Comparison of ENCODE assay signal across 8 cellular contexts in genomic region chr5:74638776-74639537, GRCh38. TPM values are rescaled to one million over a fixed set of nuclear protein-coding genes. Genes with fewer than 3 reads are reported as not detected.
DNase-seq lines count a peak whose midpoint lies in the region; ATAC-seq and TF ChIP-seq lines count a peak whose summit lies in the region.

No MANE protein-coding gene starts in this region.

- H3K4me1 ChIP-seq in liver (ENCODE audit: control insufficient read depth in 4 of 4, insufficient read depth in 4 of 4, low read length in 3 of 4) = peaks cover 3 to 44% (median 29%) of the 10 kb centered on the region in 4 donors

- H3K27me3 ChIP-seq in liver (ENCODE audit: control insufficient read depth in 4 of 4, insufficient read depth in 4 of 4, low read length in 3 of 4) = no peaks in the 10 kb centered on the region

- H3K4me1 Mint-ChIP-seq in activated naive CD8-positive, alpha-beta T cell treated with anti-CD3 and anti-CD28 coated beads, Interleukin-2, amount 50 U/mL, for 24 hours = peaks cover 35% of the 10 kb centered on the region
- peaks cover 55% of the 10 kb centered on the region for H3K4me1 Mint-ChIP-seq in type B pancreatic cell (ENCODE audit: unreplicated experiment)

- no peaks in the 10 kb centered on the region for H3K36me3 Mint-ChIP-seq in activated naive CD8-positive, alpha-beta T cell treated with anti-CD3 and anti-CD28 coated beads, Interleukin-2, amount 50 U/mL, for 24 hours (ENCODE audit: low read depth)
- peaks cover 29% of the 10 kb centered on the region for H3K36me3 Mint-ChIP-seq in type B pancreatic cell

- peak overlapping the region; percentile 81 to 86 for H3K9ac ChIP-seq in liver (ENCODE audit: low read depth in 1 of 2, low read length in 2 of 2)

- H3K27ac Mint-ChIP-seq in activated naive CD8-positive, alpha-beta T cell treated with anti-CD3 and anti-CD28 coated beads, Interleukin-2, amount 50 U/mL, for 24 hours = no peak overlapping the region
- H3K27ac Mint-ChIP-seq in type B pancreatic cell = peak overlapping the region; percentile 93

- WGBS in liver = 15% methylated on average over 7 of the region's 7 CpGs

- TF ChIP-seq CTCF in liver (IDR thresholded peaks at IDR 0.05; ENCODE audit: low read depth, low read length, missing input control) (no peak), type B pancreatic cell (conservative IDR thresholded peaks at IDR 0.05) (no peak)

- H3K9me3 Mint-ChIP-seq in activated naive CD8-positive, alpha-beta T cell treated with anti-CD3 and anti-CD28 coated beads, Interleukin-2, amount 50 U/mL, for 24 hours = no peaks in the 10 kb centered on the region
- no peaks in the 10 kb centered on the region for H3K9me3 Mint-ChIP-seq in type B pancreatic cell

- peak overlapping the region; percentile 91 to 92 for H3K27ac ChIP-seq in liver (ENCODE audit: low read depth in 1 of 2, low read length in 2 of 2)

- no peaks in the 10 kb centered on the region for H3K9me3 ChIP-seq in liver (ENCODE audit: control insufficient read depth in 4 of 4, low read length in 3 of 4)

- peak; percentile 34 for ATAC-seq in GM19043 (IDR thresholded peaks at IDR 0.05; ENCODE audit: low read depth, unreplicated experiment)
- peak; percentile 44 for ATAC-seq in HG03442 (IDR thresholded peaks at IDR 0.05; ENCODE audit: unreplicated experiment)
- peak; percentile 42 for ATAC-seq in activated naive CD8-positive, alpha-beta T cell treated with anti-CD3 and anti-CD28 coated beads, Interleukin-2, amount 50 U/mL, for 24 hours

- H3K4me3 ChIP-seq in liver (ENCODE audit: low read depth in 1 of 3, low read length in 3 of 3) = peak overlapping the region; percentile 78 to 95 (median 80)

- in situ Hi-C loops in Caki2 (cut with HindIII; ENCODE audit: low pct_unique_long_range_greater_than_20kb, low sequenced_read_pairs) = no loop called here

- TF ChIP-seq RAD21 in liver (IDR thresholded peaks at IDR 0.05) = peak; percentile 31 to 38

- H3K27me3 Mint-ChIP-seq in activated naive CD8-positive, alpha-beta T cell treated with anti-CD3 and anti-CD28 coated beads, Interleukin-2, amount 50 U/mL, for 24 hours = peaks cover 44% of the 10 kb centered on the region
- peaks cover 3% of the 10 kb centered on the region for H3K27me3 Mint-ChIP-seq in type B pancreatic cell

- DNase-seq in Caki2 (ENCODE audit: low read depth) (peak; percentile 26), type B pancreatic cell (ENCODE audit: extremely low spot score, unreplicated experiment) (no peak), GM03348 (ENCODE audit: low spot score) (no peak), germinal center (ENCODE audit: low spot score) (no peak)
- no peak for DNase-seq in activated naive CD8-positive, alpha-beta T cell treated with anti-CD3 and anti-CD28 coated beads, Interleukin-2, amount 50 U/mL, for 24 hours

- peak overlapping the region; percentile 78 for H3K4me3 Mint-ChIP-seq in activated naive CD8-positive, alpha-beta T cell treated with anti-CD3 and anti-CD28 coated beads, Interleukin-2, amount 50 U/mL, for 24 hours
- peak overlapping the region; percentile 95 for H3K4me3 Mint-ChIP-seq in type B pancreatic cell

- peaks cover 6 to 13% (median 7%) of the 10 kb centered on the region in 4 donors for H3K36me3 ChIP-seq in liver (ENCODE audit: control insufficient read depth in 4 of 4, insufficient read depth in 3 of 4, low read depth in 1 of 4, low read length in 3 of 4)

TF ChIP-seq in liver, 16 proteins besides CTCF, POLR2A, EP300 and RAD21:
- TF ChIP-seq HNF4G (IDR thresholded peaks at IDR 0.05) (no peak), TAF1 (conservative IDR thresholded peaks at IDR 0.05) (no peak), FOXA1 (IDR thresholded peaks at IDR 0.05) (no peak), GABPA (IDR thresholded peaks at IDR 0.05 in 1 of 2, conservative IDR thresholded peaks at IDR 0.05 in 1 of 2) (no peak), RXRA (IDR thresholded peaks at IDR 0.05) (peak in 1 of 2 donors; percentile 19), SP1 (IDR thresholded peaks at IDR 0.05) (no peak), FOXA2 (IDR thresholded peaks at IDR 0.05) (peak; percentile 36), ATF3 (IDR thresholded peaks at IDR 0.05) (no peak), JUND (IDR thresholded peaks at IDR 0.05) (no peak), MAX (IDR thresholded peaks at IDR 0.05) (no peak), HNF4A (conservative IDR thresholded peaks at IDR 0.05) (peak in 1 of 2 donors; percentile 7), REST (IDR thresholded peaks at IDR 0.05) (no peak), NR2F2 (IDR thresholded peaks at IDR 0.05) (no peak), YY1 (IDR thresholded peaks at IDR 0.05) (peak; percentile 14), EGR1 (IDR thresholded peaks at IDR 0.05; ENCODE audit: low read depth in 2 of 2) (no peak)
- TF ChIP-seq, protein P1, sequence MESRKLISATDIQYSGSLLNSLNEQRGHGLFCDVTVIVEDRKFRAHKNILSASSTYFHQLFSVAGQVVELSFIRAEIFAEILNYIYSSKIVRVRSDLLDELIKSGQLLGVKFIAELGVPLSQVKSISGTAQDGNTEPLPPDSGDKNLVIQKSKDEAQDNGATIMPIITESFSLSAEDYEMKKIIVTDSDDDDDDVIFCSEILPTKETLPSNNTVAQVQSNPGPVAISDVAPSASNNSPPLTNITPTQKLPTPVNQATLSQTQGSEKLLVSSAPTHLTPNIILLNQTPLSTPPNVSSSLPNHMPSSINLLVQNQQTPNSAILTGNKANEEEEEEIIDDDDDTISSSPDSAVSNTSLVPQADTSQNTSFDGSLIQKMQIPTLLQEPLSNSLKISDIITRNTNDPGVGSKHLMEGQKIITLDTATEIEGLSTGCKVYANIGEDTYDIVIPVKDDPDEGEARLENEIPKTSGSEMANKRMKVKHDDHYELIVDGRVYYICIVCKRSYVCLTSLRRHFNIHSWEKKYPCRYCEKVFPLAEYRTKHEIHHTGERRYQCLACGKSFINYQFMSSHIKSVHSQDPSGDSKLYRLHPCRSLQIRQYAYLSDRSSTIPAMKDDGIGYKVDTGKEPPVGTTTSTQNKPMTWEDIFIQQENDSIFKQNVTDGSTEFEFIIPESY (IDR thresholded peaks at IDR 0.05) = no peak

RNA-seq across cellular contexts. Expression of gene ENC1, which starts 1.6 kb away (rescaled TPM):
- 10.6 and 27.2 TPM in 2 replicates for total RNA-seq in Caki2 (2014; rRNA removed; shearing (Covaris generic); ENCODE audit: low replicate concordance)
- total RNA-seq in liver (10 to 100 TPM; 20.7 to 34.4 TPM), type B pancreatic cell (ENCODE audit: low replicate concordance) (83.2 and 96.8 TPM in 2 replicates)
- polyA plus RNA-seq in liver = 1 to 10 TPM; 5.7 to 6.9 TPM

RNA-seq across cellular contexts. Expression of gene HEXB, which starts 46.1 kb away (rescaled TPM):
- total RNA-seq in Caki2 (2014; rRNA removed; shearing (Covaris generic); ENCODE audit: low replicate concordance) = 119 and 151 TPM in 2 replicates
- 10 to 100 TPM; 67.7 to 73.0 TPM for total RNA-seq in liver
- 10 to 100 TPM; 79.5 to 84.5 TPM for polyA plus RNA-seq in liver
- 76.6 and 114 TPM in 2 replicates for total RNA-seq in type B pancreatic cell (ENCODE audit: low replicate concordance)
